In genomic region chr7:50827281-50827680, GRCh38 we compare ENCODE assay signal across 22 cellular contexts. TPM values are rescaled to one million over a fixed set of nuclear protein-coding genes. Genes with fewer than 3 reads are reported as not detected.
DNase-seq lines count a peak whose midpoint lies in the region; ATAC-seq, FAIRE-seq and TF ChIP-seq lines count a peak whose summit lies in the region.
"Had no signal": no experiment of that assay in that cellular context is flagged by ENCODE, and none has a peak within 500 bp of the region (broad histone marks: within the 10 kb centered on the region; RNA-seq: fewer than 3 reads in every experiment).

No MANE protein-coding gene starts in this region.

- no peak for FAIRE-seq in A549 (lab: Jason Lieb, UNC)
- FAIRE-seq: H1, small intestine had no signal

- TSS peak; percentile 56 for BruUV-seq in PC-3 (replicated peaks; lab: Mats Ljungman, UMichigan)

- peak; percentile 37 to 41; a peak in 4 of 6 replicates for ATAC-seq in A549
- ATAC-seq in PC-3: no peak
- ATAC-seq: left colon had no signal

- no peaks in the 10 kb centered on the region for H3F3A ChIP-seq in PC-3 (ENCODE audit: low read length, unreplicated experiment)

- intact Hi-C loops in PC-3 (cut with micrococcal nuclease) (loop anchor here (2.0 to 5.0 kb wide), 2 partner anchors 135 to 240 kb away; no protein-coding TSS in a partner anchor), colonic mucosa (cut with DNase I) (no loop called here), ovary (cut with DNase I) (no loop called here)

- H3K36me3 ChIP-seq in ACC112 (ENCODE audit: insufficient read depth, low read length) (no peaks in the 10 kb centered on the region), PC-3 (ENCODE audit: low read depth, low read length) (no peaks in the 10 kb centered on the region), colonic mucosa (no peaks in the 10 kb centered on the region), ovary (no peaks in the 10 kb centered on the region)
- H3K36me3 ChIP-seq: breast epithelium, Peyer's patch had no signal

- H3K4me2 ChIP-seq in A549 (peak overlapping the region; percentile 67), PC-3 (ENCODE audit: low read length) (peak overlapping the region; percentile 43)
- H3K4me2 ChIP-seq: hepatocyte had no signal

- H3K27me3 ChIP-seq in ACC112 (ENCODE audit: insufficient read depth, low read length) (no peaks in the 10 kb centered on the region), PC-3 (ENCODE audit: low read length) (no peaks in the 10 kb centered on the region), colonic mucosa (no peaks in the 10 kb centered on the region), ovary (no peaks in the 10 kb centered on the region)
- H3K27me3 ChIP-seq: breast epithelium, hepatocyte, Peyer's patch, testis had no signal

- peak overlapping the region; percentile 78 for H3K9ac ChIP-seq in PC-3 (ENCODE audit: low read length)
- no peak overlapping the region for H3K9ac ChIP-seq in colonic mucosa (ENCODE audit: low read depth in 2 of 2, low read length in 2 of 2)

- H4K20me1 ChIP-seq in PC-3 (ENCODE audit: low read length): no peaks in the 10 kb centered on the region

- H3K27ac ChIP-seq in A549 (peak overlapping the region; percentile 71 to 77), ACC112 (ENCODE audit: low read depth, low read length) (peak overlapping the region; percentile 77; the same call in 1 of the 2 replicates), PC-3 (ENCODE audit: low read length) (peak overlapping the region; percentile 98), colonic mucosa (no peak overlapping the region), ovary (no peak overlapping the region)
- H3K27ac ChIP-seq: breast epithelium, HL-60, Peyer's patch, testis had no signal

- H3K79me2 ChIP-seq in ACC112 (ENCODE audit: control insufficient read depth, insufficient read depth, low read length, unreplicated experiment): no peaks in the 10 kb centered on the region
- H3K79me2 ChIP-seq in PC-3 (ENCODE audit: low read length): no peaks in the 10 kb centered on the region
- H3K79me2 ChIP-seq: hepatocyte had no signal

- no peak for DNase-seq in A549 (ENCODE audit: low read depth in 1 of 2, low spot score in 1 of 2)
- DNase-seq in PC-3: no peak
- DNase-seq in colonic mucosa: peak; percentile 3
- no peak for DNase-seq in GOT3 (lab: John Stamatoyannopoulos, UW)
- DNase-seq in ovary: no peak
- DNase-seq in NOMO-1 treated with dmso at 0.1 percent for 144 hours (lab: John Stamatoyannopoulos, UW; ENCODE audit: unreplicated experiment): no peak
- DNase-seq in NCI-H1436 (lab: John Stamatoyannopoulos, UW): no peak
- DNase-seq: activated B cell treated with CpG ODN at 0.5 μM for 24 hours; left colon; NCI-H1417; NCI-H2081; NCI-H524 treated with DMSO at 0.1 percent for 48 hours; nephron progenitor cell; Peyer's patch; stimulated activated naive CD4-positive, alpha-beta T cell treated with Interleukin-2 at 50 U/mL for 16 hours; testis had no signal

- POLR2A ChIA-PET in A549 (lab: Yijun Ruan, JAX): interaction anchor here (1.0 kb wide), 1 partner anchor 11 kb away, joined by 3 read pairs; no protein-coding TSS in a partner anchor
- POLR2A ChIA-PET in PC-3 (lab: Charles Lee; ENCODE audit: unreplicated experiment): no interaction called here

- H3K4me3 ChIP-seq in A549 (no peak overlapping the region), ACC112 (ENCODE audit: low read depth, low read length) (peak overlapping the region; percentile 5; the same call in 1 of the 2 replicates), PC-3 (ENCODE audit: low read length) (no peak overlapping the region), colonic mucosa (no peak overlapping the region), ovary (no peak overlapping the region)
- H3K4me3 ChIP-seq: breast epithelium, hepatocyte, Peyer's patch, testis had no signal

- peak overlapping the region; percentile 27 for H2AFZ ChIP-seq in ACC112 (ENCODE audit: low read length, unreplicated experiment)
- no peak overlapping the region for H2AFZ ChIP-seq in PC-3 (ENCODE audit: low read length)
- H2AFZ ChIP-seq: hepatocyte had no signal

- TF ChIP-seq EP300 in A549 (IDR thresholded peaks at IDR 0.05): no peak
- TF ChIP-seq EP300 in ovary (IDR thresholded peaks at IDR 0.05): no peak

- no peak for TF ChIP-seq RAD21 in A549 (conservative IDR thresholded peaks at IDR 0.05 in 1 of 2, IDR thresholded peaks at IDR 0.05 in 1 of 2)

- TF ChIP-seq CTCF in A549 (IDR thresholded peaks at IDR 0.05) (no peak), PC-3 (conservative IDR thresholded peaks at IDR 0.05; ENCODE audit: low read depth, low read length) (0 out of 2 replicates have a peak, but pooled peaks have one; percentile 17), colonic mucosa (IDR thresholded peaks at IDR 0.05) (no peak), ovary (IDR thresholded peaks at IDR 0.05) (no peak)

- CTCF ChIA-PET in A549 (lab: Yijun Ruan, JAX): interaction anchor here (0.8 to 1.9 kb wide), 4 partner anchors 10 to 314 kb away, joined by 3 to 6 read pairs (median 3); no protein-coding TSS in a partner anchor
- CTCF ChIA-PET in PC-3 (lab: Charles Lee): no interaction called here

- peaks cover 59% of the 10 kb centered on the region for H3K4me1 ChIP-seq in A549
- H3K4me1 ChIP-seq in ACC112 (ENCODE audit: control insufficient read depth, insufficient read depth, low read length, unreplicated experiment): peaks cover 30% of the 10 kb centered on the region
- H3K4me1 ChIP-seq in PC-3 (ENCODE audit: insufficient read depth, low read length): peaks cover 58% of the 10 kb centered on the region
- no peaks in the 10 kb centered on the region for H3K4me1 ChIP-seq in colonic mucosa
- no peaks in the 10 kb centered on the region for H3K4me1 ChIP-seq in ovary (ENCODE audit: insufficient read depth)
- H3K4me1 ChIP-seq: breast epithelium, Peyer's patch, testis had no signal

- H3K9me3 ChIP-seq in A549 (no peaks in the 10 kb centered on the region), PC-3 (ENCODE audit: low read length) (no peaks in the 10 kb centered on the region), colonic mucosa (no peaks in the 10 kb centered on the region), ovary (no peaks in the 10 kb centered on the region)
- H3K9me3 ChIP-seq: breast epithelium, Peyer's patch, testis had no signal

- H3K9me2 ChIP-seq in PC-3 (replicated peaks; ENCODE audit: low read length): no peaks in the 10 kb centered on the region

- TF ChIP-seq POLR2A in A549 (IDR thresholded peaks at IDR 0.05; ENCODE audit: low read length) (no peak), ovary (IDR thresholded peaks at IDR 0.05) (no peak)

TF ChIP-seq in A549, 52 proteins besides CTCF, POLR2A, EP300 and RAD21:
- TF ChIP-seq NR3C1 (IDR thresholded peaks at IDR 0.05) (no peak), ESRRA (IDR thresholded peaks at IDR 0.05; ENCODE audit: borderline replicate concordance, low read length) (no peak), CBX8 (IDR thresholded peaks at IDR 0.05) (no peak), E2F6 (IDR thresholded peaks at IDR 0.05; ENCODE audit: borderline replicate concordance, low read depth) (no peak), MYC (IDR thresholded peaks at IDR 0.05; ENCODE audit: borderline replicate concordance, low read length) (no peak), PHF8 (IDR thresholded peaks at IDR 0.05; ENCODE audit: borderline replicate concordance, low read depth) (no peak), NPAS2 (CRISPR knock-in tag; IDR thresholded peaks at IDR 0.05; ENCODE audit: borderline replicate concordance) (no peak), REST (IDR thresholded peaks at IDR 0.05) (no peak), SREBF2 (IDR thresholded peaks at IDR 0.05) (no peak), CBX2 (IDR thresholded peaks at IDR 0.05; ENCODE audit: borderline replicate concordance, low read depth) (no peak), HDAC2 (IDR thresholded peaks at IDR 0.05) (no peak), FOXS1 (CRISPR knock-in tag; IDR thresholded peaks at IDR 0.05) (no peak)

RNA-seq across cellular contexts. Expression of gene GRB10, which starts 44.6 kb away (rescaled TPM):
- polyA plus RNA-seq in A549 (2011; rRNA removed) (23.2 and 42.3 TPM in 2 replicates), A549 (2017; fragmentation: RNase III; extraction: RNeasy Plus Mini Kit Qiagen cat#74134 plus additional on column Dnase treatment) (34.7 to 37.6 TPM (median 37.0 TPM) in 3 replicates), ovary (10 to 100 TPM in 1 of 2 donors, 1 to 10 TPM in 1; 10.0 to 27.8 TPM)
- 10.1 and 12.7 TPM in 2 replicates for polyA plus RNA-seq in A549 (2012; cell fraction: cytosol; rRNA removed)
- 19.9 and 33.8 TPM in 2 replicates for polyA plus RNA-seq in A549 (2012; cell fraction: nucleus; rRNA removed)
- polyA minus RNA-seq in A549 (2011; rRNA and poly(A)+ RNA removed): 64.5 and 88.4 TPM in 2 replicates
- total RNA-seq in PC-3 (2014; rRNA removed) (61.3 and 89.8 TPM in 2 replicates), colonic mucosa (10 to 100 TPM; 10.3 to 15.1 TPM), ovary (10 to 100 TPM; 17.5 to 93.3 (median 27.8) TPM)
- total RNA-seq: activated B cell treated with CpG ODN at 0.5 μM for 24 hours had no signal

Comparison
In these comparisons a context has a peak if more than half of its experiments do, and no peak if none do; other contexts are left out.
1. H3K27ac ChIP-seq: peak in A549 (2 of 2), ACC112 (single experiment) and PC-3 (single experiment); none in colonic mucosa (single experiment) and ovary (0 of 2).